32 cellular contexts compared by ENCODE assay signal in the genomic region with DNA sequence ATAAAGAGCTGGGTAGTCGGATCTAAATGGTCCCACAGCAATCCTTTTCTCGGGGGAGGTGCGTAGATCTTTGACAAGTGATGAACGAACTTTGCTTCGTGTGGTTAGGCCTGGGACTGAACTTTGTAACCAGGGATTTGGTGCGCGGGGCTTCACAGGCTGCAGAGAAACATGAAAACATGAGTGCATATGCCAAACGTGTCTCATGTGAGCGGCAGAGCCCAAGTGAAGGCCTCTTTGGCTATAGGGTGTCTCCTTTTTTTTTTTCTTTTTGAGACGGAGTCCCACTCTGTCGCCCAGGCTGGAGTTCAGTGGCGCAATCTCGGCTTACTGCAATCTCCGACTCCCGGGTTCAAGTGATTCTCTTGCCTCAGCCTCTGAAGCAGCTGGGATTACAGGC.
"Had no signal": no experiment of that assay in that cellular context is flagged by ENCODE, and none has a peak within 500 bp of the region (broad histone marks: within the 10 kb centered on the region; RNA-seq: fewer than 3 reads in every experiment).

No MANE protein-coding gene starts in this region.

- H3K4me3 ChIP-seq: coronary artery, esophagus muscularis mucosa, heart right ventricle, lung, mucosa of descending colon, prostate gland, thoracic aorta, tibial nerve, upper lobe of left lung had no signal

- H3K4me3 Mint-ChIP-seq: immature natural killer cell; memory B cell; naive B cell; natural killer cell treated with Interleukin-12 subunit alpha and Interleukin-12 subunit beta and Interleukin-15 and Interleukin-18, amount 100 ng/mL, for 72 hours; neural crest cell; stimulated activated naive B cell treated with anti-CD40 and anti-IgM and Interleukin-4, amounts not matched to agents 10 μg/mL and 1 μg/mL and 100 μg/mL, for 72 hours; stimulated activated naive CD8-positive, alpha-beta T cell treated with anti-CD3 and anti-CD28 coated beads, Interleukin-15, Interleukin-2, amounts not matched to agents 100 ng/mL and 50 ng/mL, for 24 hours had no signal

- H3K4me1 ChIP-seq: prostate gland, upper lobe of left lung had no signal

- ATAC-seq: heart right ventricle; left colon; left ventricle myocardium superior; mucosa of descending colon; natural killer cell treated with Interleukin-12 subunit alpha and Interleukin-12 subunit beta and Interleukin-15 and Interleukin-18, amount 100 ng/mL, for 72 hours; right cardiac atrium; stimulated activated naive B cell treated with anti-CD40 and anti-IgM and Interleukin-4, amounts not matched to agents 10 μg/mL and 1 μg/mL and 100 μg/mL, for 72 hours had no signal

- H3K27ac Mint-ChIP-seq: immature natural killer cell; memory B cell; natural killer cell treated with Interleukin-12 subunit alpha and Interleukin-12 subunit beta and Interleukin-15 and Interleukin-18, amount 100 ng/mL, for 72 hours; stimulated activated naive B cell treated with anti-CD40 and anti-IgM and Interleukin-4, amounts not matched to agents 10 μg/mL and 1 μg/mL and 100 μg/mL, for 72 hours; stimulated activated naive CD8-positive, alpha-beta T cell treated with anti-CD3 and anti-CD28 coated beads, Interleukin-15, Interleukin-2, amounts not matched to agents 100 ng/mL and 50 ng/mL, for 24 hours had no signal

- H3K36me3 Mint-ChIP-seq: immature natural killer cell; memory B cell; naive B cell; natural killer cell treated with Interleukin-12 subunit alpha and Interleukin-12 subunit beta and Interleukin-15 and Interleukin-18, amount 100 ng/mL, for 72 hours; stimulated activated naive B cell treated with anti-CD40 and anti-IgM and Interleukin-4, amounts not matched to agents 10 μg/mL and 1 μg/mL and 100 μg/mL, for 72 hours had no signal

- H3K9me3 ChIP-seq: esophagus muscularis mucosa, heart right ventricle, mucosa of descending colon, prostate gland, thoracic aorta, tibial nerve, upper lobe of left lung had no signal

- H3K27ac ChIP-seq: coronary artery, esophagus muscularis mucosa, prostate gland, thoracic aorta, upper lobe of left lung had no signal

- H3K36me3 ChIP-seq: esophagus muscularis mucosa, heart right ventricle, prostate gland, thoracic aorta, tibial nerve, upper lobe of left lung had no signal

- H3K4me1 Mint-ChIP-seq: immature natural killer cell; memory B cell; naive B cell; stimulated activated naive B cell treated with anti-CD40 and anti-IgM and Interleukin-4, amounts not matched to agents 10 μg/mL and 1 μg/mL and 100 μg/mL, for 72 hours had no signal

- FAIRE-seq: endothelial cell of umbilical vein, small intestine, urothelium cell line had no signal

- H3K9me3 Mint-ChIP-seq: immature natural killer cell; memory B cell; naive B cell; natural killer cell treated with Interleukin-12 subunit alpha and Interleukin-12 subunit beta and Interleukin-15 and Interleukin-18, amount 100 ng/mL, for 72 hours; neural crest cell; stimulated activated naive B cell treated with anti-CD40 and anti-IgM and Interleukin-4, amounts not matched to agents 10 μg/mL and 1 μg/mL and 100 μg/mL, for 72 hours; stimulated activated naive CD8-positive, alpha-beta T cell treated with anti-CD3 and anti-CD28 coated beads, Interleukin-15, Interleukin-2, amounts not matched to agents 100 ng/mL and 50 ng/mL, for 24 hours had no signal

- H3K27me3 Mint-ChIP-seq: memory B cell; naive B cell; natural killer cell treated with Interleukin-12 subunit alpha and Interleukin-12 subunit beta and Interleukin-15 and Interleukin-18, amount 100 ng/mL, for 72 hours; stimulated activated naive B cell treated with anti-CD40 and anti-IgM and Interleukin-4, amounts not matched to agents 10 μg/mL and 1 μg/mL and 100 μg/mL, for 72 hours; stimulated activated naive CD8-positive, alpha-beta T cell treated with anti-CD3 and anti-CD28 coated beads, Interleukin-15, Interleukin-2, amounts not matched to agents 100 ng/mL and 50 ng/mL, for 24 hours had no signal

- H3K27me3 ChIP-seq: esophagus muscularis mucosa, foreskin keratinocyte, heart right ventricle, tibial nerve, upper lobe of left lung had no signal

- DNase-seq: dermis blood vessel endothelial cell; effector memory CD4-positive, alpha-beta T cell; foreskin keratinocyte; glutamatergic neuron; heart right ventricle; hippocampal formation; immature natural killer cell; islet precursor cell; kidney glomerular epithelial cell; left colon; left ventricle myocardium superior; mucosa of descending colon; naive B cell; nucleus accumbens; right cardiac atrium; small intestine; stimulated activated CD4-positive, alpha-beta T cell treated with anti-CD3 and anti-CD28 coated beads, Interleukin-15, amount 100 ng/mL, for 24 hours; stimulated activated CD4-positive, alpha-beta T cell treated with anti-CD3 and anti-CD28 coated beads, Interleukin-2, amount 100 ng/mL, for 48 hours; stimulated activated naive B cell treated with anti-CD40 and anti-IgM and Interleukin-4, amounts not matched to agents 10 μg/mL and 1 μg/mL and 100 μg/mL, for 72 hours had no signal
